ENCODE assay signal across 32 cellular contexts in the genomic region with DNA sequence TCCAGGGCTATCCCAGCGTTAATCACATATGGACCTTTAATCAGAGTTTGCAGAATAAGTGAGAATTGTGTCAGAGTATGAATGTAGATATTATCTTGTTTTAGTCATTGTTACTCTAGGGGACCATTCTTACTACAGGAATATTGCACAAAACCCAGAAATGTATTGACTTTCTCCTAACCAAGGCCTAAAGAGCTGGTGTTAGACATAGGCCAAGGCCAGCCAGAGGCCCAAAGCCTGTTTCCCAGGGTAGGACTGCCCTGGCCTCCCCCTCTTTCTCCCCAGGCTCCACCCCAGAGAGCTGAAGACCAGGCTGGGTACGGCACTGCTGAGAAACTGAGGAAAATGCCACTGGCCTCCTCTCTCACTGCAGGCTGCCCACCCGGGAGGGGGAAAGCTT. TPM values are rescaled to one million over a fixed set of nuclear protein-coding genes. Genes with fewer than 3 reads are reported as not detected.
"Had no signal": no experiment of that assay in that cellular context is flagged by ENCODE, and none has a peak within 500 bp of the region (broad histone marks: within the 10 kb centered on the region; RNA-seq: fewer than 3 reads in every experiment).

No MANE protein-coding gene starts in this region.

- FAIRE-seq: urothelium cell line had no signal

- H3K27me3 ChIP-seq: testis, thyroid gland, tibial artery, upper lobe of left lung, uterus, vagina had no signal

- H3K4me3 ChIP-seq: stomach, suprapubic skin, thoracic aorta, thyroid gland, tibial artery, tibial nerve, transverse colon, upper lobe of left lung, upper lobe of right lung, uterus, vagina had no signal

- H3K9me3 ChIP-seq: suprapubic skin, testis, thoracic aorta, thyroid gland, tibial artery, tibial nerve, transverse colon, upper lobe of left lung, upper lobe of right lung, uterus, vagina had no signal

- H3K36me3 Mint-ChIP-seq: stimulated activated memory B cell treated with anti-CD40 and anti-IgM and Interleukin-4, amounts not matched to agents 10 μg/mL and 1 μg/mL and 100 μg/mL, for 72 hours; type B pancreatic cell had no signal

- H3K36me3 ChIP-seq: stomach, suprapubic skin, thoracic aorta, thyroid gland, tibial artery, tibial nerve, transverse colon, upper lobe of left lung, upper lobe of right lung, uterus, vagina had no signal

- H3K27ac Mint-ChIP-seq: stimulated activated effector memory CD8-positive, alpha-beta T cell treated with anti-CD3 and anti-CD28 coated beads, Interleukin-12 subunit alpha, Interleukin-12 subunit beta, amount 100 ng/mL, for 72 hours; stimulated activated memory B cell treated with anti-CD40 and anti-IgM and Interleukin-4, amounts not matched to agents 10 μg/mL and 1 μg/mL and 100 μg/mL, for 72 hours; stimulated activated naive B cell treated with anti-CD40 and anti-IgM and Interleukin-4, amounts not matched to agents 10 μg/mL and 1 μg/mL and 100 μg/mL, for 72 hours; stimulated activated naive CD8-positive, alpha-beta T cell treated with anti-CD3 and anti-CD28 coated beads, Interleukin-15, Interleukin-2, amounts not matched to agents 100 ng/mL and 50 ng/mL, for 24 hours; type B pancreatic cell had no signal

- H3K4me3 Mint-ChIP-seq: stimulated activated effector memory CD8-positive, alpha-beta T cell treated with anti-CD3 and anti-CD28 coated beads, Interleukin-12 subunit alpha, Interleukin-12 subunit beta, amount 100 ng/mL, for 72 hours; stimulated activated memory B cell treated with anti-CD40 and anti-IgM and Interleukin-4, amounts not matched to agents 10 μg/mL and 1 μg/mL and 100 μg/mL, for 72 hours; stimulated activated naive B cell treated with anti-CD40 and anti-IgM and Interleukin-4, amounts not matched to agents 10 μg/mL and 1 μg/mL and 100 μg/mL, for 72 hours; stimulated activated naive CD8-positive, alpha-beta T cell treated with anti-CD3 and anti-CD28 coated beads, Interleukin-15, Interleukin-2, amounts not matched to agents 100 ng/mL and 50 ng/mL, for 24 hours; type B pancreatic cell had no signal

- ATAC-seq: stimulated activated effector memory CD8-positive, alpha-beta T cell treated with anti-CD3 and anti-CD28 coated beads, Interleukin-12 subunit alpha, Interleukin-12 subunit beta, amount 100 ng/mL, for 72 hours; stimulated activated memory B cell treated with anti-CD40 and anti-IgM and Interleukin-4, amounts not matched to agents 10 μg/mL and 1 μg/mL and 100 μg/mL, for 72 hours; stimulated activated naive B cell treated with anti-CD40 and anti-IgM and Interleukin-4, amounts not matched to agents 10 μg/mL and 1 μg/mL and 100 μg/mL, for 72 hours; stimulated activated naive CD8-positive, alpha-beta T cell treated with anti-CD3 and anti-CD28 coated beads, Interleukin-15, Interleukin-2, amounts not matched to agents 100 U/mL and 50 U/mL, for 24 hours; upper lobe of right lung had no signal

- H3K9me3 Mint-ChIP-seq: stimulated activated naive CD8-positive, alpha-beta T cell treated with anti-CD3 and anti-CD28 coated beads, Interleukin-15, Interleukin-2, amounts not matched to agents 100 ng/mL and 50 ng/mL, for 24 hours; type B pancreatic cell had no signal

- DNase-seq: stimulated activated CD4-positive, alpha-beta T cell treated with anti-CD3 and anti-CD28 coated beads, Interleukin-2, amount 100 ng/mL, for 24 hours; stimulated activated CD4-positive, alpha-beta T cell treated with anti-CD3 and anti-CD28 coated beads, Interleukin-2, amount 100 ng/mL, for 48 hours; stimulated activated CD4-positive, alpha-beta T cell treated with anti-CD3 and anti-CD28 coated beads, Interleukin-4, amount 100 ng/mL, for 1 hour; stimulated activated CD4-positive, alpha-beta T cell treated with anti-CD3 and anti-CD28 coated beads, Interleukin-4, amount 100 ng/mL, for 24 hours; stimulated activated CD4-positive, alpha-beta T cell treated with anti-CD3 and anti-CD28 coated beads, Interleukin-4, amount 100 ng/mL, for 4 hours; stimulated activated CD8-positive, alpha-beta memory T cell treated with anti-CD3 and anti-CD28 coated beads, Interleukin-4, amount 100 ng/mL, for 48 hours; stimulated activated naive B cell treated with anti-CD40 and anti-IgM and Interleukin-4, amounts not matched to agents 10 μg/mL and 1 μg/mL and 100 μg/mL, for 72 hours; stimulated activated naive CD4-positive, alpha-beta T cell treated with Interleukin-2 at 50 U/mL for 16 hours; stimulated activated naive CD8-positive, alpha-beta T cell treated with anti-CD3 and anti-CD28 coated beads, Interleukin-15, Interleukin-2, amounts not matched to agents 100 U/mL and 50 U/mL, for 24 hours; stomach; substantia nigra; testis; thyroid gland; tibial artery; transverse colon; trophoblast cell; upper lobe of left lung; upper lobe of right lung; uterus had no signal

- H3K4me1 ChIP-seq: stomach, testis, thyroid gland, tibial nerve, transverse colon, upper lobe of right lung, uterus, vagina had no signal

- H3K27ac ChIP-seq: stomach, suprapubic skin, testis, thyroid gland, tibial artery, tibial nerve, transverse colon, upper lobe of left lung, upper lobe of right lung, uterus, vagina had no signal

RNA-seq across cellular contexts. Expression of a gene that starts 55.0 kb away (rescaled TPM):
- total RNA-seq: stomach, subcutaneous adipose tissue, suprapubic skin, temporal lobe, thyroid gland, tibial nerve, transverse colon, upper lobe of left lung, upper lobe of right lung, ureter, uterus, vagina had no signal
- polyA plus RNA-seq: stomach, urinary bladder had no signal
